ENCODE assay signal across 10 cellular contexts in genomic region chr1:27970401-27970800, GRCh38. TPM values are rescaled to one million over a fixed set of nuclear protein-coding genes. Genes with fewer than 3 reads are reported as not detected.
DNase-seq lines count a peak whose midpoint lies in the region; ATAC-seq and TF ChIP-seq lines count a peak whose summit lies in the region.
"Had no signal": no experiment of that assay in that cellular context is flagged by ENCODE, and none has a peak within 500 bp of the region (broad histone marks: within the 10 kb centered on the region; RNA-seq: fewer than 3 reads in every experiment).

No MANE protein-coding gene starts in this region.

- ATAC-seq in HG03378 (IDR thresholded peaks at IDR 0.05; ENCODE audit: unreplicated experiment): no peak
- ATAC-seq: esophagus mucosa had no signal

- CTCF ChIA-PET in BJ (lab: Yijun Ruan, JAX): interaction anchor here (1.2 to 3.2 kb wide), 4 partner anchors 8 to 113 kb away, joined by 3 to 13 read pairs (median 9); partner anchors contain the start of gene XKR8

- DNase-seq in BJ (ENCODE audit: low read depth): peak; percentile 50
- DNase-seq in RPMI7951 (ENCODE audit: low read depth): peak; percentile 84
- peak; percentile 88 for DNase-seq in fibroblast of peridontal ligament (ENCODE audit: extremely low read depth)
- no peak for DNase-seq in prostate gland (ENCODE audit: low spot score)
- DNase-seq in central memory CD4-positive, alpha-beta T cell: no peak
- no peak for DNase-seq in COLO668 (lab: John Stamatoyannopoulos, UW; ENCODE audit: unreplicated experiment)
- DNase-seq in NCI-H2196 (lab: John Stamatoyannopoulos, UW; ENCODE audit: unreplicated experiment): no peak

- POLR2A ChIA-PET in BJ (lab: Charles Lee): no interaction called here

- TF ChIP-seq POLR2A in prostate gland (IDR thresholded peaks at IDR 0.05): no peak

- TF ChIP-seq CTCF in BJ (IDR thresholded peaks at IDR 0.05; ENCODE audit: insufficient read depth, low read depth, low read length) (no peak), prostate gland (IDR thresholded peaks at IDR 0.05) (no peak)

- peaks cover 22% of the 10 kb centered on the region for H3K4me1 ChIP-seq in prostate gland (replicated peaks)

- peak overlapping the region; percentile 33 to 47 for H3K27ac ChIP-seq in prostate gland
- H3K27ac ChIP-seq: SK-N-MC had no signal

- no peaks in the 10 kb centered on the region for H3K9me3 ChIP-seq in prostate gland

- intact Hi-C loops in prostate gland (cut with DNase I): no loop called here

- no peaks in the 10 kb centered on the region for H3K27me3 ChIP-seq in BJ (ENCODE audit: control insufficient read depth, insufficient read depth, low read length)
- H3K27me3 ChIP-seq in prostate gland (replicated peaks; ENCODE audit: insufficient read depth): no peaks in the 10 kb centered on the region

- H3K4me3 ChIP-seq in BJ (ENCODE audit: low read depth, low read length): no peak overlapping the region
- no peak overlapping the region for H3K4me3 ChIP-seq in prostate gland
- H3K4me3 ChIP-seq: SK-N-MC had no signal

- peaks cover 5% of the 10 kb centered on the region for H3K36me3 ChIP-seq in BJ (ENCODE audit: control insufficient read depth, insufficient read depth, low read length)
- H3K36me3 ChIP-seq in prostate gland: peaks cover 4 to 5% of the 10 kb centered on the region in 2 donors

- 69% methylated on average over 6 of the region's 6 CpGs for WGBS in prostate gland

RNA-seq across cellular contexts. Expression of gene XKR8, which starts 10.6 kb away (rescaled TPM):
- 8.6 and 13.2 TPM in 2 replicates for polyA plus RNA-seq in BJ (2011; rRNA removed)
- polyA minus RNA-seq in BJ (2011; rRNA and poly(A)+ RNA removed): 5.0 and 6.7 TPM in 2 replicates
- 0.68 and 0.72 TPM in 2 replicates for total RNA-seq in RPMI7951 (2014; rRNA removed; shearing (Covaris generic))
- 10 to 100 TPM in 1 of 2 donors, 1 to 10 TPM in 1; 9.5 to 15.2 TPM for total RNA-seq in prostate gland

RNA-seq across cellular contexts. Expression of gene SMPDL3B, which starts 35.6 kb away (rescaled TPM):
- polyA plus RNA-seq in BJ (2011; rRNA removed): 0.21 and 0.34 TPM in 2 replicates
- polyA minus RNA-seq in BJ (2011; rRNA and poly(A)+ RNA removed): not detected in 2 replicates
- total RNA-seq in RPMI7951 (2014; rRNA removed; shearing (Covaris generic)): not detected in 2 replicates
- 1 to 10 TPM; 2.0 to 7.7 TPM for total RNA-seq in prostate gland

RNA-seq across cellular contexts. Expression of gene RPA2, which starts 56.0 kb away (rescaled TPM):
- polyA plus RNA-seq in BJ (2011; rRNA removed): 51.7 and 54.3 TPM in 2 replicates
- 7.6 and 11.0 TPM in 2 replicates for polyA minus RNA-seq in BJ (2011; rRNA and poly(A)+ RNA removed)
- 92.0 and 122 TPM in 2 replicates for total RNA-seq in RPMI7951 (2014; rRNA removed; shearing (Covaris generic))
- total RNA-seq in prostate gland: 10 to 100 TPM; 52.6 to 60.6 TPM

Comparison
In these comparisons a context has a peak if more than half of its experiments do, and no peak if none do; other contexts are left out.
1. DNase-seq: peak in BJ (single experiment), RPMI7951 (single experiment) and fibroblast of peridontal ligament (single experiment); none in prostate gland (single experiment), central memory CD4-positive, alpha-beta T cell (single experiment), COLO668 (single experiment) and NCI-H2196 (single experiment).